ENCODE assay signal across 21 cellular contexts in the genomic region with DNA sequence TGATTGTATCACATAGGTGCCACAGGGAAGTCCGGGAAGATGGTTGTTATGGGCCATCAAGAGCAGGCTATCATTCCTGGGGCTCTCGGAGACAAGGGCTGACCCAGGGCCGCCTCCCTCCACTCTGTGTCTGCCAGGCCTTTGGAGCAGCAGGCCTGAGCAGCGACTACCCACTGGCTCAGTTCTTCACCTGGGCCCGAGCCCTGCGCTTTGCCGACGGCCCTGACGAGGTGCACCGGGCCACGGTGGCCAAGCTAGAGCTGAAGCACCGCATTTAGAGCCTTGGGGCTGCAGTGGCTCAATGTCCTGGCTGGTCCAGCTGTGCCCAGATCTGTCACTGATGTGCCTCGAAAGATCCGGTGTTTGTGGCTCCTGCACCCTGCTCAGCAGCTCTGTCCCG. TPM values are rescaled to one million over a fixed set of nuclear protein-coding genes. Genes with fewer than 3 reads are reported as not detected.
"Had no signal": no experiment of that assay in that cellular context is flagged by ENCODE, and none has a peak within 500 bp of the region (broad histone marks: within the 10 kb centered on the region; RNA-seq: fewer than 3 reads in every experiment).

No MANE protein-coding gene starts in this region.

- FAIRE-seq: colon, keratinocyte had no signal

- H3K4me3 ChIP-seq: gastroesophageal sphincter, left lung, transverse colon, vagina had no signal

- H3K9me3 ChIP-seq: gastroesophageal sphincter, left lung, transverse colon, vagina had no signal

- DNase-seq: activated CD4-positive, alpha-beta memory T cell treated with anti-CD3 and anti-CD28 coated beads, Interleukin-2, amount 10 ng/mL, durations not matched to agents 7 days and 5 days; activated CD4-positive, alpha-beta T cell treated with anti-CD3 and anti-CD28 coated beads, Interleukin-2, amount 10 ng/mL, durations not matched to agents 24 days and 14 days; activated effector memory CD4-positive, alpha-beta T cell treated with Interleukin-2 at 50 U/mL for 16 hours; activated naive CD4-positive, alpha-beta T cell treated with anti-CD3 and anti-CD28 coated beads, Interleukin-2, amount 10 ng/mL, durations not matched to agents 7 days and 5 days; activated T-cell treated with anti-CD3 and anti-CD28 coated beads, Interleukin-2, amount 50 U/mL, for 72 hours; amygdala; central memory CD4-positive, alpha-beta T cell; left lung; mammary epithelial cell; midbrain; natural killer cell; stimulated activated CD4-positive, alpha-beta T cell treated with anti-CD3 and anti-CD28 coated beads, Interleukin-12 subunit alpha, Interleukin-12 subunit beta, amount 100 ng/mL, for 4 hours; stimulated activated CD4-positive, alpha-beta T cell treated with anti-CD3 and anti-CD28 coated beads, Interleukin-4, amount 100 ng/mL, for 4 hours; stimulated activated naive CD8-positive, alpha-beta T cell treated with anti-CD3 and anti-CD28 coated beads, Interleukin-15, Interleukin-2, amounts not matched to agents 100 U/mL and 50 U/mL, for 24 hours; transverse colon had no signal

- H3K36me3 ChIP-seq: transverse colon, vagina had no signal

- H3K27ac ChIP-seq: epithelial cell of prostate, gastroesophageal sphincter, transverse colon, vagina had no signal

- ATAC-seq: activated CD4-positive, CD25-positive, alpha-beta regulatory T cell treated with anti-CD3 and anti-CD28 coated beads, Interleukin-2, amount 50 U/mL, for 24 hours; activated T-cell treated with anti-CD3 and anti-CD28 coated beads, Interleukin-2, amount 50 U/mL, for 72 hours; gastroesophageal sphincter; left lung; natural killer cell; stimulated activated naive CD8-positive, alpha-beta T cell treated with anti-CD3 and anti-CD28 coated beads, Interleukin-15, Interleukin-2, amounts not matched to agents 100 U/mL and 50 U/mL, for 24 hours had no signal

- H3K27me3 ChIP-seq: gastroesophageal sphincter, left lung, transverse colon, vagina had no signal

RNA-seq across cellular contexts. Expression of a gene that starts 10.5 kb away (rescaled TPM):
- polyA plus RNA-seq: mammary epithelial cell had no signal
